Comparison of ENCODE assay signal across 8 cellular contexts in genomic region chr10:124671486-124672075, GRCh38.
DNase-seq lines count a peak whose midpoint lies in the region; ATAC-seq and TF ChIP-seq lines count a peak whose summit lies in the region.

No MANE protein-coding gene starts in this region.

- H3K4me1 ChIP-seq in effector memory CD4-positive, alpha-beta T cell (ENCODE audit: control insufficient read depth, insufficient read depth, low read length, poor library complexity, severe bottlenecking): peaks cover 84% of the 10 kb centered on the region
- H3K4me1 ChIP-seq in mucosa of descending colon (ENCODE audit: low read depth): peaks cover 16% of the 10 kb centered on the region

- no peaks in the 10 kb centered on the region for H3K4me1 Mint-ChIP-seq in Calu3 (ENCODE audit: low read depth, unreplicated experiment)

- H3K27ac ChIP-seq in effector memory CD4-positive, alpha-beta T cell (ENCODE audit: insufficient read depth, low read length, poor library complexity, severe bottlenecking): peak overlapping the region; percentile 38

- H3K4me3 ChIP-seq in effector memory CD4-positive, alpha-beta T cell (ENCODE audit: insufficient read depth, low read depth, low read length, poor library complexity, severe bottlenecking): no peak overlapping the region
- no peak overlapping the region for H3K4me3 ChIP-seq in mucosa of descending colon

- TF ChIP-seq CTCF in mucosa of descending colon (IDR thresholded peaks at IDR 0.05): no peak
- TF ChIP-seq CTCF in Calu3 (IDR thresholded peaks at IDR 0.05; ENCODE audit: unreplicated experiment): no peak

- no peaks in the 10 kb centered on the region for H3K36me3 Mint-ChIP-seq in Calu3 (ENCODE audit: insufficient read depth, unreplicated experiment)

- no TSS peak for BruUV-seq in Calu3 (replicated peaks; lab: Mats Ljungman, UMichigan)

- TF ChIP-seq POLR2A in GM18505 (IDR thresholded peaks at IDR 0.05; ENCODE audit: borderline replicate concordance, extremely low read depth, insufficient read depth, insufficient read length): no peak

- ATAC-seq in mucosa of descending colon (peak; percentile 16), GM18519 (IDR thresholded peaks at IDR 0.05; ENCODE audit: low FRiP score, unreplicated experiment) (no peak), GM18505 (IDR thresholded peaks at IDR 0.05; ENCODE audit: unreplicated experiment) (no peak), GM18867 (IDR thresholded peaks at IDR 0.05; ENCODE audit: unreplicated experiment) (no peak)

- CTCF ChIA-PET in Calu3 (lab: Charles Lee): no interaction called here

- intact Hi-C loops in mucosa of descending colon (cut with DNase I, micrococcal nuclease): no loop called here
- intact Hi-C loops in Calu3 (cut with micrococcal nuclease; ENCODE audit: unreplicated experiment): no loop called here

- H3K27me3 Mint-ChIP-seq in Calu3 (ENCODE audit: unreplicated experiment): no peaks in the 10 kb centered on the region

- H3K27me3 ChIP-seq in effector memory CD4-positive, alpha-beta T cell (replicated peaks; ENCODE audit: control insufficient read depth, insufficient read depth, low read length, poor library complexity, severe bottlenecking): no peaks in the 10 kb centered on the region

- no peak overlapping the region for H3K4me3 Mint-ChIP-seq in Calu3 (ENCODE audit: low read depth, unreplicated experiment)

- DNase-seq in ELR (ENCODE audit: low read depth): peak; percentile 54
- DNase-seq in NCI-H510A (lab: John Stamatoyannopoulos, UW): peak; percentile 33
- DNase-seq in effector memory CD4-positive, alpha-beta T cell: no peak
- peak in 1 of 3 donors; percentile 49 for DNase-seq in mucosa of descending colon
- no peak for DNase-seq in Calu3

- peaks cover 8% of the 10 kb centered on the region for H3K36me3 ChIP-seq in effector memory CD4-positive, alpha-beta T cell (ENCODE audit: control insufficient read depth, insufficient read depth, low read length)
- H3K36me3 ChIP-seq in mucosa of descending colon (ENCODE audit: low read depth): no peaks in the 10 kb centered on the region

- H3K9me3 ChIP-seq in effector memory CD4-positive, alpha-beta T cell (ENCODE audit: control insufficient read depth, low read length): no peaks in the 10 kb centered on the region
- no peaks in the 10 kb centered on the region for H3K9me3 ChIP-seq in mucosa of descending colon

- H3K27ac Mint-ChIP-seq in Calu3 (ENCODE audit: unreplicated experiment): no peak overlapping the region

- no peaks in the 10 kb centered on the region for H3K9me3 Mint-ChIP-seq in Calu3 (ENCODE audit: low read depth, unreplicated experiment)

Comparison
In these comparisons a context has a peak if more than half of its experiments do, and no peak if none do; other contexts are left out.
1. DNase-seq: peak in ELR (single experiment) and NCI-H510A (single experiment); none in effector memory CD4-positive, alpha-beta T cell (0 of 3) and Calu3 (single experiment).